ENCODE assay signal across 9 cellular contexts in genomic region chr17:46020023-46020735, GRCh38. TPM values are rescaled to one million over a fixed set of nuclear protein-coding genes. Genes with fewer than 3 reads are reported as not detected.
DNase-seq lines count a peak whose midpoint lies in the region; ATAC-seq and TF ChIP-seq lines count a peak whose summit lies in the region.
"Had no signal": no experiment of that assay in that cellular context is flagged by ENCODE, and none has a peak within 500 bp of the region (broad histone marks: within the 10 kb centered on the region; RNA-seq: fewer than 3 reads in every experiment).

No MANE protein-coding gene starts in this region.

- peak overlapping the region; percentile 91 for H3K27ac Mint-ChIP-seq in activated B cell treated with CpG ODN at 0.5 μM for 24 hours

- peak; percentile 40 for DNase-seq in activated B cell treated with CpG ODN at 0.5 μM for 24 hours
- DNase-seq in stimulated activated CD4-positive, alpha-beta T cell treated with anti-CD3 and anti-CD28 coated beads, Interleukin-4, amount 100 ng/mL, for 1 hour = peak; percentile 41
- no peak for DNase-seq in MG63
- no peak for DNase-seq in coronary artery (ENCODE audit: low spot score)
- no peak for DNase-seq in HCEC 1CT
- DNase-seq: dermis blood vessel endothelial cell had no signal

- H3K9me3 ChIP-seq in MG63 = no peaks in the 10 kb centered on the region

- peak; percentile 51 for ATAC-seq in GM18520 (IDR thresholded peaks at IDR 0.05; ENCODE audit: unreplicated experiment)
- ATAC-seq in activated B cell treated with CpG ODN at 0.5 μM for 24 hours (ENCODE audit: low read depth) = peak; percentile 93
- no peak for ATAC-seq in HG02938 (IDR thresholded peaks at IDR 0.05; ENCODE audit: unreplicated experiment)

- no peaks in the 10 kb centered on the region for H3K9me3 Mint-ChIP-seq in activated B cell treated with CpG ODN at 0.5 μM for 24 hours

- TF ChIP-seq CTCF in activated B cell treated with CpG ODN at 0.5 μM for 24 hours (IDR thresholded peaks at IDR 0.05) (no peak), coronary artery (IDR thresholded peaks at IDR 0.05) (no peak)

- intact Hi-C loops in activated B cell treated with CpG ODN at 0.5 μM for 24 hours (cut with micrococcal nuclease) = loop anchor here (1.0 kb wide), 1 partner anchor 9 kb away; no protein-coding TSS in a partner anchor

- H3K36me3 ChIP-seq in MG63 = peaks cover 14% of the 10 kb centered on the region

- H3K36me3 Mint-ChIP-seq in activated B cell treated with CpG ODN at 0.5 μM for 24 hours (ENCODE audit: low read depth) = peaks cover 2% of the 10 kb centered on the region

- peak overlapping the region; percentile 17 for H3K4me3 Mint-ChIP-seq in activated B cell treated with CpG ODN at 0.5 μM for 24 hours

- H3K27ac ChIP-seq in angular gyrus (ENCODE audit: low read depth, low read length) (peak overlapping the region; percentile 0), coronary artery (peak overlapping the region in 1 of 2 donors; percentile 19)

- H3K27me3 ChIP-seq in MG63 = no peaks in the 10 kb centered on the region

- H3K27me3 Mint-ChIP-seq in activated B cell treated with CpG ODN at 0.5 μM for 24 hours = no peaks in the 10 kb centered on the region

- H3K4me3 ChIP-seq in MG63 (no peak overlapping the region), coronary artery (no peak overlapping the region)

- H3K4me1 Mint-ChIP-seq in activated B cell treated with CpG ODN at 0.5 μM for 24 hours = peaks cover 56% of the 10 kb centered on the region

- CTCF ChIA-PET in activated B cell treated with CpG ODN at 0.5 μM for 24 hours (lab: Charles Lee) = interaction anchor here (1.6 to 3.7 kb wide), 2 partner anchors 17 to 24 kb away, joined by 8 to 12 read pairs; no protein-coding TSS in a partner anchor

- POLR2A ChIA-PET in activated B cell treated with CpG ODN at 0.5 μM for 24 hours (lab: Charles Lee) = interaction anchor here (0.6 to 1.8 kb wide), 7 partner anchors 9 to 173 kb away, joined by 3 to 12 read pairs (median 4); partner anchors contain the start of gene KANSL1

RNA-seq across cellular contexts. Expression of gene STH, which starts 21.1 kb away (rescaled TPM):
- total RNA-seq in activated B cell treated with CpG ODN at 0.5 μM for 24 hours = not detected in 2 replicates
- not detected in 2 replicates for total RNA-seq in MG63 (2014; rRNA removed; shearing (Covaris generic); ENCODE audit: low replicate concordance)
- total RNA-seq: dermis blood vessel endothelial cell had no signal

Comparison
In these comparisons a context has a peak if more than half of its experiments do, and no peak if none do; other contexts are left out.
1. DNase-seq: peak in activated B cell treated with CpG ODN at 0.5 μM for 24 hours (single experiment) and stimulated activated CD4-positive, alpha-beta T cell treated with anti-CD3 and anti-CD28 coated beads, Interleukin-4, amount 100 ng/mL, for 1 hour (single experiment); none in MG63 (single experiment), coronary artery (single experiment) and HCEC 1CT (single experiment).